In genomic region chr12:26740991-26741390, GRCh38 we compare ENCODE assay signal across 18 cellular contexts.
DNase-seq lines count a peak whose midpoint lies in the region; ATAC-seq and TF ChIP-seq lines count a peak whose summit lies in the region.
"Had no signal": no experiment of that assay in that cellular context is flagged by ENCODE, and none has a peak within 500 bp of the region (broad histone marks: within the 10 kb centered on the region; RNA-seq: fewer than 3 reads in every experiment).

No MANE protein-coding gene starts in this region.

- peaks cover 45% of the 10 kb centered on the region for H3K4me1 ChIP-seq in foreskin keratinocyte
- peaks cover 52% of the 10 kb centered on the region for H3K4me1 ChIP-seq in suprapubic skin

- H3K27ac ChIP-seq in foreskin keratinocyte: no peak overlapping the region
- H3K27ac ChIP-seq in suprapubic skin: peak overlapping the region; percentile 69
- H3K27ac ChIP-seq: C4-2B, SJSA1 had no signal

- TF ChIP-seq CTCF in foreskin keratinocyte (conservative IDR thresholded peaks at IDR 0.05) (no peak), suprapubic skin (IDR thresholded peaks at IDR 0.05) (no peak)

- 52% methylated on average over 4 of the region's 4 CpGs for WGBS in suprapubic skin

- H3K27me3 ChIP-seq in foreskin keratinocyte (no peaks in the 10 kb centered on the region), suprapubic skin (no peaks in the 10 kb centered on the region)
- H3K27me3 ChIP-seq: SJSA1 had no signal

- TF ChIP-seq POLR2A in suprapubic skin (IDR thresholded peaks at IDR 0.05): no peak

- TF ChIP-seq EP300 in suprapubic skin (IDR thresholded peaks at IDR 0.05): no peak

- DNase-seq in NCI-H1417 (lab: John Stamatoyannopoulos, UW) (peak; percentile 17 to 92 (median 64)), NCI-H524 (lab: John Stamatoyannopoulos, UW) (peak; percentile 39 to 70), foreskin keratinocyte (no peak), suprapubic skin (ENCODE audit: low spot score in 2 of 2) (no peak), hypothalamus (lab: John Stamatoyannopoulos, UW) (no peak), NCI-H2107 (lab: John Stamatoyannopoulos, UW) (no peak)
- DNase-seq in activated T-cell treated with anti-CD3 and anti-CD28 coated beads, Interleukin-2, amount 50 U/mL, for 1 hour: no peak
- DNase-seq: activated CD4-positive, alpha-beta T cell treated with anti-CD3 and anti-CD28 coated beads, Interleukin-2, amount 10 ng/mL, durations not matched to agents 7 days and 5 days; activated naive CD8-positive, alpha-beta T cell treated with anti-CD3 and anti-CD28 coated beads, Interleukin-2, amount 10 ng/mL, durations not matched to agents 7 days and 5 days; effector memory CD8-positive, alpha-beta T cell; foreskin melanocyte; H7; NCI-H1436; occipital lobe; stimulated activated naive CD4-positive, alpha-beta T cell treated with Interleukin-2 at 50 U/mL for 16 hours had no signal

- no peaks in the 10 kb centered on the region for H3K9me3 ChIP-seq in suprapubic skin
- H3K9me3 ChIP-seq: SJSA1 had no signal

- no peaks in the 10 kb centered on the region for H3K36me3 ChIP-seq in suprapubic skin
- H3K36me3 ChIP-seq: SJSA1 had no signal

- no peak overlapping the region for H3K4me3 ChIP-seq in suprapubic skin
- H3K4me3 ChIP-seq: SJSA1, smooth muscle cell had no signal

- peak; percentile 62 for ATAC-seq in foreskin keratinocyte
- ATAC-seq: effector memory CD8-positive, alpha-beta T cell had no signal

Comparison
In these comparisons a context has a peak if more than half of its experiments do, and no peak if none do; other contexts are left out.
1. DNase-seq: peak in NCI-H1417 (3 of 3) and NCI-H524 (2 of 2); none in foreskin keratinocyte (0 of 2), suprapubic skin (0 of 2), activated T-cell treated with anti-CD3 and anti-CD28 coated beads, Interleukin-2, amount 50 U/mL, for 1 hour (single experiment), hypothalamus (0 of 51) and NCI-H2107 (single experiment).